ENCODE assay signal across 8 cellular contexts in genomic region chr4:185209031-185209851, GRCh38. TPM values are rescaled to one million over a fixed set of nuclear protein-coding genes. Genes with fewer than 3 reads are reported as not detected.
DNase-seq lines count a peak whose midpoint lies in the region; ATAC-seq and TF ChIP-seq lines count a peak whose summit lies in the region.

Gene SNX25, plus strand, starts transcription at chr4:185209598. Its CDS starts 229 bp downstream, at chr4:185209827.

- H3K27me3 Mint-ChIP-seq in activated naive CD4-positive, alpha-beta T cell treated with anti-CD3 and anti-CD28 coated beads for 36 hours (ENCODE audit: low read depth): no peaks in the 10 kb centered on the region

- TF ChIP-seq POLR2A in gastroesophageal sphincter (IDR thresholded peaks at IDR 0.05): peak; percentile 84 to 92
- peak in 1 of 2 donors; percentile 79 for TF ChIP-seq POLR2A in suprapubic skin (IDR thresholded peaks at IDR 0.05)

- no peaks in the 10 kb centered on the region for H3K9me3 ChIP-seq in gastroesophageal sphincter
- H3K9me3 ChIP-seq in suprapubic skin: no peaks in the 10 kb centered on the region

- TF ChIP-seq CTCF in gastroesophageal sphincter (IDR thresholded peaks at IDR 0.05) (peak in 3 of 4 experiments; percentile 36 to 52 (median 41)), suprapubic skin (IDR thresholded peaks at IDR 0.05) (no peak)

- WGBS in gastroesophageal sphincter (ENCODE audit: low coverage in 1 of 2), 2 donors: 1% methylated on average over 13 to 17 of the region's 72 CpGs
- 1% methylated on average over 26 of the region's 72 CpGs for WGBS in suprapubic skin

- no peaks in the 10 kb centered on the region for H3K9me3 Mint-ChIP-seq in activated naive CD4-positive, alpha-beta T cell treated with anti-CD3 and anti-CD28 coated beads for 36 hours

- H3K27ac ChIP-seq in gastroesophageal sphincter: peak within 1 kb of the TSS; percentile 75 to 95 (median 94)
- peak within 1 kb of the TSS; percentile 90 for H3K27ac ChIP-seq in suprapubic skin

- ATAC-seq in GM21447 (IDR thresholded peaks at IDR 0.05; ENCODE audit: unreplicated experiment) (peak; percentile 62), gastroesophageal sphincter (peak; percentile 94)

- H3K4me3 ChIP-seq in gastroesophageal sphincter (peak within 1 kb of the TSS; percentile 71 to 91), suprapubic skin (peak within 1 kb of the TSS; percentile 84)

- peak within 1 kb of the TSS; percentile 84 for H3K4me3 Mint-ChIP-seq in activated naive CD4-positive, alpha-beta T cell treated with anti-CD3 and anti-CD28 coated beads for 36 hours

- no peaks in the 10 kb centered on the region for H3K36me3 Mint-ChIP-seq in activated naive CD4-positive, alpha-beta T cell treated with anti-CD3 and anti-CD28 coated beads for 36 hours (ENCODE audit: low read depth)

- peaks cover 28% of the 10 kb centered on the region for H3K4me1 Mint-ChIP-seq in activated naive CD4-positive, alpha-beta T cell treated with anti-CD3 and anti-CD28 coated beads for 36 hours (ENCODE audit: low read depth)

- DNase-seq in DMS153 treated with DMSO at 0.1 percent for 48 hours (lab: John Stamatoyannopoulos, UW; ENCODE audit: unreplicated experiment) (peak; percentile 60), HuH-7 (ENCODE audit: low spot score) (peak; percentile 31), SK-N-DZ (ENCODE audit: low spot score) (peak; percentile 67), nucleus accumbens (lab: John Stamatoyannopoulos, UW) (peak; percentile 24 to 94 (median 76)), suprapubic skin (ENCODE audit: low spot score in 2 of 2) (peak; percentile 90 to 91)
- DNase-seq in activated naive CD4-positive, alpha-beta T cell treated with anti-CD3 and anti-CD28 coated beads for 36 hours: peak; percentile 84

- CTCF ChIA-PET in activated naive CD4-positive, alpha-beta T cell treated with anti-CD3 and anti-CD28 coated beads for 36 hours (lab: Charles Lee): interaction anchor here (1.2 to 1.8 kb wide), 2 partner anchors 26 to 195 kb away, joined by 3 to 5 read pairs; no protein-coding TSS in a partner anchor

- intact Hi-C loops in activated naive CD4-positive, alpha-beta T cell treated with anti-CD3 and anti-CD28 coated beads for 36 hours (cut with micrococcal nuclease): loop anchor here (1.0 to 10.0 kb wide), 7 partner anchors 29 to 1764 kb away; partner anchors contain the start of genes ANKRD37, CCDC110, CDKN2AIP and ING2

- TF ChIP-seq EP300 in gastroesophageal sphincter (IDR thresholded peaks at IDR 0.05) (no peak), suprapubic skin (IDR thresholded peaks at IDR 0.05) (no peak)

- H3K36me3 ChIP-seq in gastroesophageal sphincter (no peaks in the 10 kb centered on the region), suprapubic skin (no peaks in the 10 kb centered on the region)

- H3K27me3 ChIP-seq in gastroesophageal sphincter (no peaks in the 10 kb centered on the region), suprapubic skin (no peaks in the 10 kb centered on the region)

- peak within 1 kb of the TSS; percentile 71 for H3K27ac Mint-ChIP-seq in activated naive CD4-positive, alpha-beta T cell treated with anti-CD3 and anti-CD28 coated beads for 36 hours

- H3K4me1 ChIP-seq in gastroesophageal sphincter (peaks cover 6 to 39% (median 8%) of the 10 kb centered on the region in 3 donors), suprapubic skin (peaks cover 28% of the 10 kb centered on the region)

RNA-seq across cellular contexts. Expression of gene SNX25, which starts in this region (rescaled TPM):
- 7.5 and 8.8 TPM in 2 replicates for polyA plus RNA-seq in SK-N-DZ (2014; cell fraction: cytosol; rRNA removed)
- polyA plus RNA-seq in SK-N-DZ (2014; cell fraction: nucleus; rRNA removed): 8.7 and 10.4 TPM in 2 replicates
- total RNA-seq in activated naive CD4-positive, alpha-beta T cell treated with anti-CD3 and anti-CD28 coated beads for 36 hours: 10 to 100 TPM; 11.0 to 14.6 TPM
- 10 to 100 TPM; 17.9 to 30.5 (median 24.9) TPM for total RNA-seq in gastroesophageal sphincter
- total RNA-seq in suprapubic skin: 10 to 100 TPM; 13.3 to 39.3 (median 15.3) TPM

Comparison
In these comparisons a context has a peak if more than half of its experiments do, and no peak if none do; other contexts are left out.
1. Peak in every context shown above with its lines: DNase-seq, ATAC-seq, H3K4me3 ChIP-seq and H3K27ac ChIP-seq.
2. DNase-seq: peak in every context shown above with its lines; median percentile 90 in suprapubic skin; 84 in activated naive CD4-positive, alpha-beta T cell treated with anti-CD3 and anti-CD28 coated beads for 36 hours; 76 in nucleus accumbens; 67 in SK-N-DZ; 60 in DMS153 treated with DMSO at 0.1 percent for 48 hours; 31 in HuH-7.
3. CTCF ChIP-seq: peak in gastroesophageal sphincter (3 of 4); none in suprapubic skin (0 of 2).